In the genomic region with DNA sequence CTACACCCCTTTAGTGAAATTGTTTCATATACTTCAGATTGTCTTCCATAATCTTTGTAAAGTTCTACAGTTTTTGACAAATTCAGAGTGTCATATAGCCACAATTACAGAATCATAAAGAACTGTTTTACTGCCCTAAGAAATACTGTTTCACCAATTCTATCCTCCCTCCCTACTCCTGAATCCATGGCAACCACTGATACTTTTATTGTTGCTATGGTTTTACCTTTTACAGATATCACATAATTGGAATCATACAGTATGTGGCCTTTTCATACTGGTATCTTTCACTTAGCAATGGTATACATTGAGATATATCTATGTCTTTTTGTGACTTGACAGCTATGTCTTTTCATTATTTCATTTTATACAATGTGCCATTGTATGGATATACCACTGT, we compare ENCODE assay signal across 21 cellular contexts. TPM values are rescaled to one million over a fixed set of nuclear protein-coding genes. Genes with fewer than 3 reads are reported as not detected.
A peak's percentile ranks its signal among the peaks of the same experiment; 100 is the strongest.
DNase-seq lines count a peak whose midpoint lies in the region; ATAC-seq, FAIRE-seq and TF ChIP-seq lines count a peak whose summit lies in the region.
"Had no signal": no experiment of that assay in that cellular context is flagged by ENCODE, and none has a peak within 500 bp of the region (broad histone marks: within the 10 kb centered on the region; RNA-seq: fewer than 3 reads in every experiment).

No MANE protein-coding gene starts in this region.

- no TSS peak for BruUV-seq in K562 (replicated peaks; lab: Mats Ljungman, UMichigan)

- H3K9me3 Mint-ChIP-seq in stimulated activated naive CD8-positive, alpha-beta T cell treated with anti-CD3 and anti-CD28 coated beads, Interleukin-15, amount 100 ng/mL, for 72 hours, result no peaks in the 10 kb centered on the region
- no peaks in the 10 kb centered on the region for H3K9me3 Mint-ChIP-seq in memory B cell
- H3K9me3 Mint-ChIP-seq: CD4-positive, alpha-beta memory T cell had no signal

- no peak for TF ChIP-seq EP300 in K562 (IDR thresholded peaks at IDR 0.05; ENCODE audit: low read length)

- peaks cover 6% of the 10 kb centered on the region; the same call in 2 of the 3 replicates for H3K79me2 ChIP-seq in K562 (ENCODE audit: control insufficient read depth, insufficient read depth, low read length)

- no peaks in the 10 kb centered on the region for H3K27me3 Mint-ChIP-seq in stimulated activated naive CD8-positive, alpha-beta T cell treated with anti-CD3 and anti-CD28 coated beads, Interleukin-15, amount 100 ng/mL, for 72 hours
- H3K27me3 Mint-ChIP-seq in T-helper 17 cell (no peaks in the 10 kb centered on the region), memory B cell (no peaks in the 10 kb centered on the region)
- H3K27me3 Mint-ChIP-seq: CD4-positive, alpha-beta memory T cell had no signal

- no peak overlapping the region for H3K4me3 Mint-ChIP-seq in stimulated activated naive CD8-positive, alpha-beta T cell treated with anti-CD3 and anti-CD28 coated beads, Interleukin-15, amount 100 ng/mL, for 72 hours
- H3K4me3 Mint-ChIP-seq in T-helper 17 cell, result no peak overlapping the region
- no peak overlapping the region for H3K4me3 Mint-ChIP-seq in memory B cell
- H3K4me3 Mint-ChIP-seq: CD4-positive, alpha-beta memory T cell had no signal

- POLR2A ChIA-PET in K562 (lab: Yijun Ruan, JAX), result interaction anchor here (1.2 kb wide), 2 partner anchors 11 to 50 kb away, joined by 3 to 5 read pairs; no protein-coding TSS in a partner anchor

- no peak overlapping the region for H2AFZ ChIP-seq in K562 (ENCODE audit: low read depth, low read length)
- H2AFZ ChIP-seq: GM23248 had no signal

- no peak for TF ChIP-seq CTCF in K562 (IDR thresholded peaks at IDR 0.05 in 2 of 3, conservative IDR thresholded peaks at IDR 0.05 in 1 of 3; ENCODE audit: insufficient read depth in 2 of 3, low read depth in 1 of 3, low read length in 3 of 3)

- no peaks in the 10 kb centered on the region for H3K4me1 ChIP-seq in K562 (replicated peaks in 1 of 2; ENCODE audit: control insufficient read depth in 2 of 2, insufficient read depth in 2 of 2, low read length in 2 of 2)

- no peaks in the 10 kb centered on the region for H3K9me1 ChIP-seq in K562 (ENCODE audit: control insufficient read depth, insufficient read depth, low read length)

- H3K4me1 Mint-ChIP-seq in stimulated activated naive CD8-positive, alpha-beta T cell treated with anti-CD3 and anti-CD28 coated beads, Interleukin-15, amount 100 ng/mL, for 72 hours, result no peaks in the 10 kb centered on the region
- H3K4me1 Mint-ChIP-seq in T-helper 17 cell, result peaks cover 26% of the 10 kb centered on the region
- H3K4me1 Mint-ChIP-seq in memory B cell, result peaks cover 2% of the 10 kb centered on the region

- intact Hi-C loops in K562 (cut with micrococcal nuclease), result no loop called here

- H3K36me3 Mint-ChIP-seq in T-helper 17 cell (ENCODE audit: low read depth) (peaks cover 14% of the 10 kb centered on the region), memory B cell (peaks cover 26% of the 10 kb centered on the region)

- H3K9me3 ChIP-seq in T-helper 17 cell (ENCODE audit: control insufficient read depth, low read length, poor library complexity, severe bottlenecking), result no peaks in the 10 kb centered on the region
- no peaks in the 10 kb centered on the region for H3K9me3 ChIP-seq in K562 (replicated peaks; ENCODE audit: control insufficient read depth, insufficient read depth, low read depth, low read length)

- no peak overlapping the region for H3K4me3 ChIP-seq in K562
- H3K4me3 ChIP-seq: GM23248 had no signal

- no peak overlapping the region for H3K27ac ChIP-seq in K562 (ENCODE audit: extremely low read depth, low read depth, low read length)
- H3K27ac ChIP-seq: GM23248 had no signal

- no peak for TF ChIP-seq RAD21 in K562 (CRISPR knock-in tag; conservative IDR thresholded peaks at IDR 0.05 in 1 of 2, IDR thresholded peaks at IDR 0.05 in 1 of 2)

- no peak for TF ChIP-seq POLR2A in K562 (conservative IDR thresholded peaks at IDR 0.05)

- no peak for DNase-seq in stimulated activated naive CD8-positive, alpha-beta T cell treated with anti-CD3 and anti-CD28 coated beads, Interleukin-15, amount 100 ng/mL, for 72 hours
- DNase-seq in stimulated activated naive CD8-positive, alpha-beta T cell treated with anti-CD3 and anti-CD28 coated beads, Interleukin-15, Interleukin-2, amounts not matched to agents 100 U/mL and 50 U/mL, for 24 hours, result no peak
- DNase-seq in T-helper 17 cell, result no peak
- no peak for DNase-seq in K562 (ENCODE audit: extremely low read depth in 1 of 4, low spot score in 3 of 4)
- no peak for DNase-seq in memory B cell (ENCODE audit: low spot score in 2 of 2)
- no peak for DNase-seq in stimulated activated CD4-positive, alpha-beta T cell treated with anti-CD3 and anti-CD28 coated beads, Interleukin-2, amount 100 ng/mL, for 48 hours
- no peak for DNase-seq in SHP77 (lab: John Stamatoyannopoulos, UW)
- DNase-seq: C1 segment of cervical spinal cord; Calu3; CD4-positive, alpha-beta memory T cell; COR-L47; DMS153; DND-41; GM23248; H7; HCEC 1CT had no signal

- CTCF ChIA-PET in K562 (lab: Yijun Ruan, JAX; ENCODE audit: low intra/inter-chr PET ratio), result no interaction called here

- H3K27me3 ChIP-seq in K562 (ENCODE audit: control insufficient read depth in 2 of 2, insufficient read depth in 2 of 2, low read length in 2 of 2), result no peaks in the 10 kb centered on the region

- FAIRE-seq in K562 (lab: Jason Lieb, UNC), result no peak
- FAIRE-seq: G401.6, GM12892, GM19239, H1 had no signal

- H4K20me1 ChIP-seq in K562 (replicated peaks; ENCODE audit: control insufficient read depth, insufficient read depth, low read length), result no peaks in the 10 kb centered on the region

- peaks cover 81% of the 10 kb centered on the region for H3K36me3 ChIP-seq in K562 (ENCODE audit: control insufficient read depth, insufficient read depth, low read length)

- peak overlapping the region; percentile 11 to 13 for H3K27ac Mint-ChIP-seq in stimulated activated naive CD8-positive, alpha-beta T cell treated with anti-CD3 and anti-CD28 coated beads, Interleukin-15, amount 100 ng/mL, for 72 hours
- H3K27ac Mint-ChIP-seq in T-helper 17 cell (peak overlapping the region; percentile 65), memory B cell (peak overlapping the region; percentile 76)

- H3K9ac ChIP-seq in K562 (ENCODE audit: insufficient read depth in 1 of 2, low read depth in 2 of 2, low read length in 2 of 2), result no peak overlapping the region
- H3K9ac ChIP-seq: GM23248 had no signal

- H3K4me2 ChIP-seq in K562 (ENCODE audit: insufficient read depth, low read length), result no peak overlapping the region

- no peak for ATAC-seq in stimulated activated naive CD8-positive, alpha-beta T cell treated with anti-CD3 and anti-CD28 coated beads, Interleukin-15, amount 100 ng/mL, for 72 hours
- ATAC-seq in stimulated activated naive CD8-positive, alpha-beta T cell treated with anti-CD3 and anti-CD28 coated beads, Interleukin-15, Interleukin-2, amounts not matched to agents 100 U/mL and 50 U/mL, for 24 hours, result no peak
- ATAC-seq in T-helper 17 cell, result no peak
- no peak for ATAC-seq in K562
- ATAC-seq in memory B cell (ENCODE audit: low read depth), result no peak
- no peak for ATAC-seq in HG02642 (IDR thresholded peaks at IDR 0.05; ENCODE audit: poor library complexity, unreplicated experiment)

- in situ Hi-C loops in K562 (cut with MboI), result no loop called here

TF ChIP-seq in K562, 482 proteins besides CTCF, POLR2A, EP300 and RAD21:
- TF ChIP-seq MCM2 (IDR thresholded peaks at IDR 0.05; ENCODE audit: low read depth), result no peak
- TF ChIP-seq WHSC1 (IDR thresholded peaks at IDR 0.05; ENCODE audit: low read length), result no peak
- no peak for TF ChIP-seq ZNF239 (CRISPR knock-in tag; IDR thresholded peaks at IDR 0.05)
- TF ChIP-seq NR2C2 (CRISPR knock-in tag; IDR thresholded peaks at IDR 0.05), result no peak
- TF ChIP-seq NR2C2 (tag; IDR thresholded peaks at IDR 0.05), result no peak
- TF ChIP-seq RFX1 (IDR thresholded peaks at IDR 0.05), result peak; percentile 71
- peak; percentile 86; the same call in 1 of the 2 replicates for TF ChIP-seq MYNN (IDR thresholded peaks at IDR 0.05)
- TF ChIP-seq MYNN (CRISPR knock-in tag; IDR thresholded peaks at IDR 0.05), result no peak
- no peak for TF ChIP-seq SIN3A (IDR thresholded peaks at IDR 0.05; ENCODE audit: borderline replicate concordance in 2 of 2, control insufficient read depth in 1 of 2, low read depth in 2 of 2, low read length in 2 of 2)

RNA-seq across cellular contexts. Expression of gene RC3H1, which starts 34.1 kb away (rescaled TPM):
- total RNA-seq in T-helper 17 cell (10 to 100 TPM; 41.7 to 50.0 TPM), K562 (2014; rRNA removed) (11.4 and 12.4 TPM in 2 replicates), K562 (2014; rRNA removed; fragmentation: Illumina TruSeq; extraction: Trizol) (20.9 and 23.4 TPM in 2 replicates), K562 (2015; rRNA removed; fragmentation: Illumina TruSeq; extraction: Trizol) (27.2 and 31.7 TPM in 2 replicates), K562 (2021) (21.0 and 21.3 TPM in 2 replicates)
- total RNA-seq in K562 (2011; cell fraction: chromatin; rRNA removed; ENCODE audit: low replicate concordance), result 81.9 and 168 TPM in 2 replicates
- 42.0 and 47.8 TPM in 2 replicates for total RNA-seq in K562 (2011; cell fraction: nucleolus; rRNA removed)
- total RNA-seq in K562 (2011; cell fraction: nucleoplasm; rRNA removed), result 46.5 and 67.9 TPM in 2 replicates
- polyA plus RNA-seq in K562 (2011; rRNA removed) (17.3 and 17.4 TPM in 2 replicates), K562 (2014; fragmentation: Illumina TruSeq; extraction: Trizol) (5.6 and 6.7 TPM in 2 replicates), K562 (2014; fragmentation: Nextera tagmentation; extraction: Ambion mirVana) (1 to 10 TPM; 2.4 to 3.4 TPM), K562 (2014; rRNA removed) (5.7 and 6.1 TPM in 2 replicates)
- polyA plus RNA-seq in K562 (2011; cell fraction: cytosol; rRNA removed), result 7.9 and 9.5 TPM in 2 replicates
- 23.3 and 23.5 TPM in 2 replicates for polyA plus RNA-seq in K562 (2011; cell fraction: nucleus; rRNA removed)
- 2.8 and 3.4 TPM in 2 replicates for polyA plus RNA-seq in K562 (2012)
- polyA minus RNA-seq in K562 (2011; rRNA and poly(A)+ RNA removed), result 83.2 and 95.5 TPM in 2 replicates
- polyA minus RNA-seq in K562 (2011; cell fraction: cytosol; rRNA and poly(A)+ RNA removed), result 26.8 and 32.4 TPM in 2 replicates
- polyA minus RNA-seq in K562 (2011; cell fraction: nucleus; rRNA and poly(A)+ RNA removed), result 33.8 and 61.1 TPM in 2 replicates

Comparison
In these comparisons a context has a peak if more than half of its experiments do, and no peak if none do; other contexts are left out.
1. H3K27ac Mint-ChIP-seq: peak in every context shown above with its lines; median percentile 76 in memory B cell; 65 in T-helper 17 cell; 12 in stimulated activated naive CD8-positive, alpha-beta T cell treated with anti-CD3 and anti-CD28 coated beads, Interleukin-15, amount 100 ng/mL, for 72 hours.